In the genomic region with DNA sequence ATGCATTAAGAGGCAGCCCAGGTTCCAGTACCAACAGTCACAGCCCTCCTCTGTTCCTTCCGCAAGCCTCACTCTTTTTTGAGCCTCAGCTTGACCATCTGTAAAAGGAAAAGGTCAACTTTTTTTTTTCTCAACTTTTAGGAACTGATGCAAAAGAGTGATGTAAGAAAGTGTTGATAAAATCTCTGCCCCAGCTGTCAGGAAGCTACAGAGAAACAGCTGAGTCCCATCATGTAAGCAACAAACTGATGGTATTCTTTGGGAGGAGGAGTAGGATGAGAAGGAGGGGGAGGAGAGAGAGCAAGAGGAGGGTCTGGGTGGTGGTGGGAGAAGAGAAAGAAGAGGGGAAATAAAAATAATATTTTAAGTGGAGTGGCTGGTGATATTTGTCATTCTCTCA, we compare ENCODE assay signal across 1 cellular context.
TF ChIP-seq lines count a peak whose summit lies in the region.

No MANE protein-coding gene starts in this region.

TF ChIP-seq in GM23338, 12 proteins besides CTCF, POLR2A, EP300 and RAD21 (continued from another document):
- TF ChIP-seq, protein P1, sequence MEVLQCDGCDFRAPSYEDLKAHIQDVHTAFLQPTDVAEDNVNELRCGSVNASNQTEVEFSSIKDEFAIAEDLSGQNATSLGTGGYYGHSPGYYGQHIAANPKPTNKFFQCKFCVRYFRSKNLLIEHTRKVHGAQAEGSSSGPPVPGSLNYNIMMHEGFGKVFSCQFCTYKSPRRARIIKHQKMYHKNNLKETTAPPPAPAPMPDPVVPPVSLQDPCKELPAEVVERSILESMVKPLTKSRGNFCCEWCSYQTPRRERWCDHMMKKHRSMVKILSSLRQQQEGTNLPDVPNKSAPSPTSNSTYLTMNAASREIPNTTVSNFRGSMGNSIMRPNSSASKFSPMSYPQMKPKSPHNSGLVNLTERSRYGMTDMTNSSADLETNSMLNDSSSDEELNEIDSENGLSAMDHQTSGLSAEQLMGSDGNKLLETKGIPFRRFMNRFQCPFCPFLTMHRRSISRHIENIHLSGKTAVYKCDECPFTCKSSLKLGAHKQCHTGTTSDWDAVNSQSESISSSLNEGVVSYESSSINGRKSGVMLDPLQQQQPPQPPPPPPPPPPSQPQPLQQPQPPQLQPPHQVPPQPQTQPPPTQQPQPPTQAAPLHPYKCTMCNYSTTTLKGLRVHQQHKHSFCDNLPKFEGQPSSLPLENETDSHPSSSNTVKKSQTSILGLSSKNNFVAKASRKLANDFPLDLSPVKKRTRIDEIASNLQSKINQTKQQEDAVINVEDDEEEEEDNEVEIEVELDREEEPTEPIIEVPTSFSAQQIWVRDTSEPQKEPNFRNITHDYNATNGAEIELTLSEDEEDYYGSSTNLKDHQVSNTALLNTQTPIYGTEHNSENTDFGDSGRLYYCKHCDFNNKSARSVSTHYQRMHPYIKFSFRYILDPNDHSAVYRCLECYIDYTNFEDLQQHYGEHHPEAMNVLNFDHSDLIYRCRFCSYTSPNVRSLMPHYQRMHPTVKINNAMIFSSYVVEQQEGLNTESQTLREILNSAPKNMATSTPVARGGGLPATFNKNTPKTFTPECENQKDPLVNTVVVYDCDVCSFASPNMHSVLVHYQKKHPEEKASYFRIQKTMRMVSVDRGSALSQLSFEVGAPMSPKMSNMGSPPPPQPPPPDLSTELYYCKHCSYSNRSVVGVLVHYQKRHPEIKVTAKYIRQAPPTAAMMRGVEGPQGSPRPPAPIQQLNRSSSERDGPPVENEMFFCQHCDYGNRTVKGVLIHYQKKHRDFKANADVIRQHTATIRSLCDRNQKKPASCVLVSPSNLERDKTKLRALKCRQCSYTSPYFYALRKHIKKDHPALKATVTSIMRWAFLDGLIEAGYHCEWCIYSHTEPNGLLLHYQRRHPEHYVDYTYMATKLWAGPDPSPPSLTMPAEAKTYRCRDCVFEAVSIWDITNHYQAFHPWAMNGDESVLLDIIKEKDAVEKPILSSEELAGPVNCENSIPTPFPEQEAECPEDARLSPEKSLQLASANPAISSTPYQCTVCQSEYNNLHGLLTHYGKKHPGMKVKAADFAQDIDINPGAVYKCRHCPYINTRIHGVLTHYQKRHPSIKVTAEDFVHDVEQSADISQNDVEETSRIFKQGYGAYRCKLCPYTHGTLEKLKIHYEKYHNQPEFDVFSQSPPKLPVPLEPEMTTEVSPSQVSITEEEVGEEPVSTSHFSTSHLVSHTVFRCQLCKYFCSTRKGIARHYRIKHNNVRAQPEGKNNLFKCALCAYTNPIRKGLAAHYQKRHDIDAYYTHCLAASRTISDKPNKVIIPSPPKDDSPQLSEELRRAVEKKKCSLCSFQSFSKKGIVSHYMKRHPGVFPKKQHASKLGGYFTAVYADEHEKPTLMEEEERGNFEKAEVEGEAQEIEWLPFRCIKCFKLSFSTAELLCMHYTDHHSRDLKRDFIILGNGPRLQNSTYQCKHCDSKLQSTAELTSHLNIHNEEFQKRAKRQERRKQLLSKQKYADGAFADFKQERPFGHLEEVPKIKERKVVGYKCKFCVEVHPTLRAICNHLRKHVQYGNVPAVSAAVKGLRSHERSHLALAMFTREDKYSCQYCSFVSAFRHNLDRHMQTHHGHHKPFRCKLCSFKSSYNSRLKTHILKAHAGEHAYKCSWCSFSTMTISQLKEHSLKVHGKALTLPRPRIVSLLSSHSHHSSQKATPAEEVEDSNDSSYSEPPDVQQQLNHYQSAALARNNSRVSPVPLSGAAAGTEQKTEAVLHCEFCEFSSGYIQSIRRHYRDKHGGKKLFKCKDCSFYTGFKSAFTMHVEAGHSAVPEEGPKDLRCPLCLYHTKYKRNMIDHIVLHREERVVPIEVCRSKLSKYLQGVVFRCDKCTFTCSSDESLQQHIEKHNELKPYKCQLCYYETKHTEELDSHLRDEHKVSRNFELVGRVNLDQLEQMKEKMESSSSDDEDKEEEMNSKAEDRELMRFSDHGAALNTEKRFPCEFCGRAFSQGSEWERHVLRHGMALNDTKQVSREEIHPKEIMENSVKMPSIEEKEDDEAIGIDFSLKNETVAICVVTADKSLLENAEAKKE (CRISPR knock-in tag; IDR thresholded peaks at IDR 0.05): no peak
TF ChIP-seq in GM23338: peak in this region for 0.
